In genomic region chr2:126496493-126496892, GRCh38 we compare ENCODE assay signal across 12 cellular contexts.
DNase-seq lines count a peak whose midpoint lies in the region; ATAC-seq lines count a peak whose summit lies in the region.
"Had no signal": no experiment of that assay in that cellular context is flagged by ENCODE, and none has a peak within 500 bp of the region (broad histone marks: within the 10 kb centered on the region; RNA-seq: fewer than 3 reads in every experiment).

No MANE protein-coding gene starts in this region.

- intact Hi-C loops in sciatic nerve (cut with DNase I) = no loop called here

- no peak for DNase-seq in EL
- no peak for DNase-seq in sciatic nerve (ENCODE audit: low spot score)
- DNase-seq in NCI-H526 (lab: John Stamatoyannopoulos, UW) = no peak
- no peak for DNase-seq in GDM1 (lab: John Stamatoyannopoulos, UW)
- DNase-seq: left colon, NCI-H446 had no signal

- ATAC-seq in GM18498 (IDR thresholded peaks at IDR 0.05; ENCODE audit: unreplicated experiment) (peak; percentile 95), GM19372 (IDR thresholded peaks at IDR 0.05; ENCODE audit: low read depth, unreplicated experiment) (peak; percentile 63), HG02759 (IDR thresholded peaks at IDR 0.05; ENCODE audit: unreplicated experiment) (peak; percentile 98), HG03439 (IDR thresholded peaks at IDR 0.05; ENCODE audit: unreplicated experiment) (peak; percentile 98), sciatic nerve (no peak)
- ATAC-seq: gastroesophageal sphincter; left colon; stimulated activated memory B cell treated with anti-CD40 and anti-IgM and Interleukin-4, amounts not matched to agents 10 μg/mL and 1 μg/mL and 100 μg/mL, for 72 hours had no signal
